In genomic region chr12:130754234-130755001, GRCh38 we compare ENCODE assay signal across 1 cellular context.
A peak's percentile ranks its signal among the peaks of the same experiment; 100 is the strongest.
TF ChIP-seq lines count a peak whose summit lies in the region.

No MANE protein-coding gene starts in this region.

TF ChIP-seq in HepG2, 621 proteins besides CTCF, POLR2A, EP300 and RAD21 (continued from another document and continues in another):
- no peak for TF ChIP-seq ZBTB2 (CRISPR knock-in tag; IDR thresholded peaks at IDR 0.05; ENCODE audit: low read depth)
- TF ChIP-seq MXD1 (CRISPR knock-in tag; IDR thresholded peaks at IDR 0.05): no peak
- no peak for TF ChIP-seq ZNF367 (CRISPR knock-in tag; IDR thresholded peaks at IDR 0.05; ENCODE audit: borderline replicate concordance)
- TF ChIP-seq SALL1 (CRISPR knock-in tag; IDR thresholded peaks at IDR 0.05): no peak
- TF ChIP-seq MED1 (CRISPR knock-in tag; IDR thresholded peaks at IDR 0.05): no peak
- no peak for TF ChIP-seq ZBTB42 (CRISPR knock-in tag; IDR thresholded peaks at IDR 0.05)
- no peak for TF ChIP-seq NONO (IDR thresholded peaks at IDR 0.05)
- no peak for TF ChIP-seq NONO (CRISPR knock-in tag; conservative IDR thresholded peaks at IDR 0.05)
- TF ChIP-seq MIXL1 (CRISPR knock-in tag; IDR thresholded peaks at IDR 0.05): no peak
- TF ChIP-seq RORA (CRISPR knock-in tag; IDR thresholded peaks at IDR 0.05): no peak
- TF ChIP-seq ZNF30 (CRISPR knock-in tag; IDR thresholded peaks at IDR 0.05): no peak
- no peak for TF ChIP-seq ATRX (CRISPR knock-in tag; IDR thresholded peaks at IDR 0.05; ENCODE audit: borderline replicate concordance)
- peak; percentile 53; the same call in 1 of the 2 replicates for TF ChIP-seq ATM (IDR thresholded peaks at IDR 0.05; ENCODE audit: borderline replicate concordance)
- TF ChIP-seq SMAD1 (CRISPR knock-in tag; IDR thresholded peaks at IDR 0.05; ENCODE audit: borderline replicate concordance, low read depth): no peak
- no peak for TF ChIP-seq ZNF256 (CRISPR knock-in tag; conservative IDR thresholded peaks at IDR 0.05)
- no peak for TF ChIP-seq ZNF251 (CRISPR knock-in tag; IDR thresholded peaks at IDR 0.05)
- TF ChIP-seq ZBTB4 (CRISPR knock-in tag; IDR thresholded peaks at IDR 0.05; ENCODE audit: borderline replicate concordance): no peak
- peak; percentile 98 for TF ChIP-seq SETDB1 (CRISPR knock-in tag; IDR thresholded peaks at IDR 0.05; ENCODE audit: borderline replicate concordance)
- TF ChIP-seq POLR2AphosphoS5 (IDR thresholded peaks at IDR 0.05; ENCODE audit: low read depth, low read length): no peak
- TF ChIP-seq RBAK (CRISPR knock-in tag; IDR thresholded peaks at IDR 0.05): no peak
- no peak for TF ChIP-seq KIAA2018 (CRISPR knock-in tag; IDR thresholded peaks at IDR 0.05; ENCODE audit: borderline replicate concordance)
- peak; percentile 13; the same call in 1 of the 2 replicates for TF ChIP-seq CREB1 (IDR thresholded peaks at IDR 0.05)
- peak; percentile 58; the same call in 1 of the 2 replicates for TF ChIP-seq CREB1 (CRISPR knock-in tag; IDR thresholded peaks at IDR 0.05)
- TF ChIP-seq WIZ (CRISPR knock-in tag; IDR thresholded peaks at IDR 0.05): peak; percentile 81
- no peak for TF ChIP-seq ZNF460 (CRISPR knock-in tag; IDR thresholded peaks at IDR 0.05; ENCODE audit: borderline replicate concordance)
- TF ChIP-seq RFX1 (IDR thresholded peaks at IDR 0.05): no peak
- TF ChIP-seq ZNF543 (CRISPR knock-in tag; IDR thresholded peaks at IDR 0.05): no peak
- no peak for TF ChIP-seq HMG20B (CRISPR knock-in tag; conservative IDR thresholded peaks at IDR 0.05)
- TF ChIP-seq IKZF5 (CRISPR knock-in tag; IDR thresholded peaks at IDR 0.05): no peak
- TF ChIP-seq ZNF570 (CRISPR knock-in tag; IDR thresholded peaks at IDR 0.05; ENCODE audit: borderline replicate concordance): no peak
- TF ChIP-seq SP1 (IDR thresholded peaks at IDR 0.05): no peak
- TF ChIP-seq SP1 (CRISPR knock-in tag; IDR thresholded peaks at IDR 0.05): no peak
- no peak for TF ChIP-seq ZNF33A (CRISPR knock-in tag; IDR thresholded peaks at IDR 0.05; ENCODE audit: borderline replicate concordance)
- no peak for TF ChIP-seq YEATS2 (CRISPR knock-in tag; IDR thresholded peaks at IDR 0.05; ENCODE audit: borderline replicate concordance)
- no peak for TF ChIP-seq ZNF20 (CRISPR knock-in tag; IDR thresholded peaks at IDR 0.05)
- TF ChIP-seq PAXIP1 (CRISPR knock-in tag; conservative IDR thresholded peaks at IDR 0.05): no peak
- no peak for TF ChIP-seq HDAC2 (CRISPR knock-in tag; IDR thresholded peaks at IDR 0.05)
- TF ChIP-seq CBX1 (IDR thresholded peaks at IDR 0.05; ENCODE audit: low read depth): peak; percentile 74
- TF ChIP-seq ZBTB1 (CRISPR knock-in tag; IDR thresholded peaks at IDR 0.05; ENCODE audit: borderline replicate concordance): no peak
- TF ChIP-seq ZNF18 (CRISPR knock-in tag; IDR thresholded peaks at IDR 0.05; ENCODE audit: insufficient replicate concordance): no peak
- no peak for TF ChIP-seq TEF (CRISPR knock-in tag; IDR thresholded peaks at IDR 0.05)
- TF ChIP-seq RFXAP (CRISPR knock-in tag; IDR thresholded peaks at IDR 0.05; ENCODE audit: borderline replicate concordance): no peak
- no peak for TF ChIP-seq MAFF (IDR thresholded peaks at IDR 0.05; ENCODE audit: low read depth, low read length)
- TF ChIP-seq ZNF232 (CRISPR knock-in tag; IDR thresholded peaks at IDR 0.05; ENCODE audit: borderline replicate concordance): no peak
- TF ChIP-seq ARNT2 (CRISPR knock-in tag; IDR thresholded peaks at IDR 0.05; ENCODE audit: low read depth): no peak
- no peak for TF ChIP-seq KLF16 (CRISPR knock-in tag; IDR thresholded peaks at IDR 0.05)
- no peak for TF ChIP-seq TEAD3 (CRISPR knock-in tag; optimal IDR thresholded peaks at IDR 0.05; ENCODE audit: borderline replicate concordance)
- 0 out of 2 replicates have a peak, but pooled peaks have one; percentile 34 for TF ChIP-seq TOPORS (CRISPR knock-in tag; IDR thresholded peaks at IDR 0.05)
- no peak for TF ChIP-seq ZNF709 (CRISPR knock-in tag; IDR thresholded peaks at IDR 0.05)
- no peak for TF ChIP-seq FOXP1 (IDR thresholded peaks at IDR 0.05)
- TF ChIP-seq FOXP1 (CRISPR knock-in tag; IDR thresholded peaks at IDR 0.05): no peak
